In the genomic region with DNA sequence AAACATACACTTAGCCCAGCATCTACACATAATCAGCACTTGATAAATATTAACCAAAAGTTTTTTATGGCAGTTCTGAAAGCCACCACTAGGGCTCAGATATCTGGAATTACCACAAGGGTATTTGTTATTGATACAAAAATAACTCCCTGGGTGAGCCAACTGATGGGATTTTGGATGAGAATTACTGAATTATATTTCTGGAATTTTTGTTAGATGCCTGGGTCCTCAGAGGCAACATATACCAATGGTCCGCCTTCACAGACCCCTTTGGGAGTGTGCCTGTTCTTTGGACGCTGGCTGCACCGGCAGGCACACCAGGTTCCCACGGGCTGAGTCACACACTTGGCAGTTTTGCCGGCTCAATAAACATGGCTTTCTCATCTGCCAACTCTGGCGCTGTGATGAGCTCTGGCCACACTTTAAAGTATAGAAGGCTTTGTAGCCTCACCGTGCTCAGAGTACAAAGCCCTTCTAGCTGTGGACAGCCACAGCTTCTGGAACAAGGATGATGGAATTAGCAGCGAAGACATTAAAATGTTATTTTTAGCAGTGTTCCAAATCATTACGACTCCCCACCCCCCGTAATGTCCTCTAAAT, we compare ENCODE assay signal across 1 cellular context.
TF ChIP-seq lines count a peak whose summit lies in the region.

No MANE protein-coding gene starts in this region.

TF ChIP-seq in IMR-90, 13 proteins besides CTCF, POLR2A, EP300 and RAD21 (continued from another document):
- no peak for TF ChIP-seq NFE2L2 (IDR thresholded peaks at IDR 0.05; ENCODE audit: low read depth, low read length)
TF ChIP-seq in IMR-90: peak in this region for 3.
